Comparison of ENCODE assay signal across 7 cellular contexts in the genomic region with DNA sequence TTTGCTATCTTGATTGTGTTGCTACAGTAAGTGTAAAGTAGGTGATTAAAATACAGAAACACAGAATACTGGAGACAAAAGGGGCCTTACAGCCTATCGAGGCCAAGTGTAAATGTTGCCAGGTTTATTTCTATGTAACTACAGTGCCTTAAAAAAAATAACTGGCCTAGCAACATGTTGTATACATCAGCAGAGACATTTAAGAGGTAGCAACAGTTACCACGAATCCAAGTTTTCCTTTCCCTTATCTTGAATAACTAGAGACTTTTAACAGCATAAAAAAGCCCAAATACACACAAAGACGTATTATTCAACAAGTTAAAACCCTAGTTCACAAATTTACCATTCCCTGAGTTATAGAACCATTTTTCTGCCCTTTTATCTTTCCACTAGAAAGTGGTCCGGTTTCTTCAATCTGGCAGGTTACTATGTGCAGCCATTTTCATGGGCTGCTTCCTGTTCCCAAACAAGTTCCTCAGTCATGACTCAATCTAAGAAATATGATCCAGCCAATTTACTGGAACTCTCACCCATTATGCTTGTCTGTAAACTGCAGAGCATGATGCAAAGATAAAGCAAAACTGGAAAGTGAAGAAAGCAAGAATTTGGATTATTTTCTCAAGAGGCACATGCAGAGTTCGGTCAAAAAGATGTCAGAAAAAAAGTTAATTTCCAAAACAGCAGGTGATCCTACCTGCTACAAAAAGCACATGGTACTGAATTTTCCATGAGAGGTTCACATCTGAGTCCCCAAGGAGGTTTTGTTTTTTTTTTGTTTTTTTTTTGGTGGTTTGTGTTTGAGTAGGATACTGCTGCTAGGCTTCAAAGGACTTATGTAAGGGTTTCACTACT. TPM values are rescaled to one million over a fixed set of nuclear protein-coding genes. Genes with fewer than 3 reads are reported as not detected.
A peak's percentile ranks its signal among the peaks of the same experiment; 100 is the strongest.
DNase-seq lines count a peak whose midpoint lies in the region; ATAC-seq and TF ChIP-seq lines count a peak whose summit lies in the region.

No MANE protein-coding gene starts in this region.

- no peaks in the 10 kb centered on the region for H3K9me3 ChIP-seq in testis

- intact Hi-C loops in left colon (cut with DNase I, micrococcal nuclease) (no loop called here), testis (cut with DNase I; ENCODE audit: low total_unique reads) (no loop called here)

- no peak for TF ChIP-seq CTCF in testis (IDR thresholded peaks at IDR 0.05)

- no peaks in the 10 kb centered on the region for H3K36me3 ChIP-seq in testis (ENCODE audit: low read depth, missing control alignments)

- peak overlapping the region; percentile 81 to 85 for H3K27ac ChIP-seq in testis

- no peak for TF ChIP-seq POLR2A in testis (IDR thresholded peaks at IDR 0.05)

- no peak overlapping the region for H3K4me3 ChIP-seq in testis

- in situ Hi-C loops in G401 (cut with HindIII; ENCODE audit: low sequenced_read_pairs) (no loop called here), T47D (cut with HindIII; ENCODE audit: low pct_unique_long_range_greater_than_20kb, low sequenced_read_pairs) (no loop called here)

- ATAC-seq in left colon (peak; percentile 45), GM21447 (IDR thresholded peaks at IDR 0.05; ENCODE audit: unreplicated experiment) (no peak)

- 17 to 30% methylated on average over 5 of the region's 5 CpGs for WGBS in testis, 2 donors

- peak; percentile 32 for DNase-seq in G401 (ENCODE audit: low spot score)
- peak; percentile 95 for DNase-seq in NCI-H2171 treated with DMSO at 0.1 percent for 48 hours (lab: John Stamatoyannopoulos, UW)
- DNase-seq in T47D (ENCODE audit: low read depth in 1 of 2, low spot score in 1 of 2): peak; percentile 17 to 79
- no peak for DNase-seq in left colon
- no peak for DNase-seq in testis
- no peak for DNase-seq in activated CD4-positive, alpha-beta T cell treated with anti-CD3 and anti-CD28 coated beads, Interleukin-2, amount 50 U/mL, for 4 hours

- H3K4me1 ChIP-seq in testis: peaks cover 75% of the 10 kb centered on the region

- no peaks in the 10 kb centered on the region for H3K27me3 ChIP-seq in testis

RNA-seq across cellular contexts. Expression of gene NFE2L2, which starts 22.2 kb away (rescaled TPM):
- 60.8 and 67.9 TPM in 2 replicates for total RNA-seq in G401 (2014; rRNA removed; shearing (Covaris generic))
- total RNA-seq in left colon: 10 to 100 TPM; 73.1 to 94.1 TPM
- total RNA-seq in testis: 100 to 1,000 TPM; 126 to 132 TPM
- polyA plus RNA-seq in testis (ENCODE audit: insufficient read depth, low read depth, low replicate concordance): 72.7 TPM

RNA-seq across cellular contexts. Expression of gene HNRNPA3, which starts 29.8 kb away (rescaled TPM):
- total RNA-seq in G401 (2014; rRNA removed; shearing (Covaris generic)): 30.9 and 48.1 TPM in 2 replicates
- total RNA-seq in left colon (100 to 1,000 TPM; 107 to 177 TPM), testis (100 to 1,000 TPM in 1 of 2 donors, 10 to 100 TPM in 1; 81.3 to 103 TPM)
- 284 TPM for polyA plus RNA-seq in testis (ENCODE audit: insufficient read depth, low read depth, low replicate concordance)

Comparison
In these comparisons a context has a peak if more than half of its experiments do, and no peak if none do; other contexts are left out.
1. DNase-seq: peak in G401 (single experiment), NCI-H2171 treated with DMSO at 0.1 percent for 48 hours (single experiment) and T47D (2 of 2); none in left colon (0 of 2), testis (single experiment) and activated CD4-positive, alpha-beta T cell treated with anti-CD3 and anti-CD28 coated beads, Interleukin-2, amount 50 U/mL, for 4 hours (0 of 2).